In genomic region chr6:32562931-32563330, GRCh38 we compare ENCODE assay signal across 30 cellular contexts. TPM values are rescaled to one million over a fixed set of nuclear protein-coding genes. Genes with fewer than 3 reads are reported as not detected.
"Had no signal": no experiment of that assay in that cellular context is flagged by ENCODE, and none has a peak within 500 bp of the region (broad histone marks: within the 10 kb centered on the region; RNA-seq: fewer than 3 reads in every experiment).

No MANE protein-coding gene starts in this region.

- H3K4me1 ChIP-seq: gastrocnemius medialis, heart left ventricle, lower lobe of right lung, parathyroid adenoma, prostate gland, right atrium auricular region, testis, tibial artery, upper lobe of left lung had no signal

- H2AFZ ChIP-seq: parathyroid adenoma had no signal

- H3K36me3 ChIP-seq: gastrocnemius medialis, heart left ventricle, lower lobe of right lung, neutrophil, prostate gland, right atrium auricular region, tibial artery, upper lobe of left lung had no signal

- FAIRE-seq: urothelium cell line had no signal

- H3K9me3 ChIP-seq: gastrocnemius medialis, heart left ventricle, lower lobe of right lung, neutrophil, prostate gland, right atrium auricular region, testis, tibial artery, upper lobe of left lung had no signal

- H3K27ac ChIP-seq: dorsolateral prefrontal cortex, epithelial cell of prostate, gastrocnemius medialis, heart left ventricle, lower lobe of right lung, neutrophil, parathyroid adenoma, prostate gland, right atrium auricular region, testis, tibial artery, upper lobe of left lung had no signal

- DNase-seq: cerebellar nuclear complex; cortex of kidney; dorsolateral prefrontal cortex; effector CD4-positive, alpha-beta T cell; foreskin fibroblast; gastrocnemius medialis; heart left ventricle; hippocampal formation; islet precursor cell; kidney glomerular epithelial cell; left ventricle myocardium superior; lower lobe of right lung; naive B cell; stimulated activated CD4-positive, alpha-beta T cell treated with anti-CD3 and anti-CD28 coated beads, Interleukin-4, amount 100 ng/mL, for 4 hours; stimulated activated naive CD8-positive, alpha-beta T cell treated with anti-CD3 and anti-CD28 coated beads, Interleukin-15, Interleukin-2, amounts not matched to agents 100 U/mL and 50 U/mL, for 24 hours; substantia nigra; testis; tibial artery; upper lobe of left lung had no signal

- H3K79me2 ChIP-seq: parathyroid adenoma had no signal

- H3K27me3 ChIP-seq: dorsolateral prefrontal cortex, gastrocnemius medialis, heart left ventricle, neutrophil, right atrium auricular region, testis, tibial artery, upper lobe of left lung had no signal

- H3K4me3 ChIP-seq: dorsolateral prefrontal cortex, gastrocnemius medialis, heart left ventricle, lower lobe of right lung, prostate gland, right atrium auricular region, testis, tibial artery, upper lobe of left lung had no signal

- ATAC-seq: esophagus mucosa; gastrocnemius medialis; heart left ventricle; left ventricle myocardium superior; lower lobe of right lung; natural killer cell treated with Interleukin-12 subunit alpha and Interleukin-12 subunit beta and Interleukin-15 and Interleukin-18, amount 100 ng/mL, for 72 hours; sciatic nerve; stimulated activated memory B cell treated with anti-CD40 and anti-IgM and Interleukin-4, amounts not matched to agents 10 μg/mL and 1 μg/mL and 100 μg/mL, for 72 hours; stimulated activated naive CD8-positive, alpha-beta T cell treated with anti-CD3 and anti-CD28 coated beads, Interleukin-15, Interleukin-2, amounts not matched to agents 100 U/mL and 50 U/mL, for 24 hours had no signal

RNA-seq across cellular contexts. Expression of gene HLA-DRB5, which starts 32.8 kb away (rescaled TPM):
- total RNA-seq: esophagus mucosa, neural crest cell, prostate gland had no signal
